ENCODE assay signal across 9 cellular contexts in genomic region chr14:94115068-94115591, GRCh38. TPM values are rescaled to one million over a fixed set of nuclear protein-coding genes. Genes with fewer than 3 reads are reported as not detected.
DNase-seq lines count a peak whose midpoint lies in the region; ATAC-seq and TF ChIP-seq lines count a peak whose summit lies in the region.
"Had no signal": no experiment of that assay in that cellular context is flagged by ENCODE, and none has a peak within 500 bp of the region (broad histone marks: within the 10 kb centered on the region; RNA-seq: fewer than 3 reads in every experiment).

No MANE protein-coding gene starts in this region.

- H3K27me3 ChIP-seq in BLaER1 treated with 17β-estradiol and CSF1 and Interleukin-3, amounts not matched to agents 10 nM and 100 nM = no peaks in the 10 kb centered on the region
- H3K27me3 ChIP-seq in WERI-Rb-1 (ENCODE audit: insufficient read depth, low read depth, severe bottlenecking) (no peaks in the 10 kb centered on the region), lung (ENCODE audit: control insufficient read depth, insufficient read depth) (no peaks in the 10 kb centered on the region), PC-9 (ENCODE audit: insufficient read depth, low read depth) (0 out of 2 replicates have a peak, but pooled peaks cover 2% of the 10 kb centered on the region)

- no peaks in the 10 kb centered on the region for H3K36me3 ChIP-seq in BLaER1 treated with 17β-estradiol and CSF1 and Interleukin-3, amounts not matched to agents 10 nM and 100 nM
- H3K36me3 ChIP-seq in WERI-Rb-1 (no peaks in the 10 kb centered on the region), lung (ENCODE audit: control insufficient read depth in 2 of 2, insufficient read depth in 2 of 2, low read length in 2 of 2) (no peaks in the 10 kb centered on the region), PC-9 (ENCODE audit: low read depth) (no peaks in the 10 kb centered on the region)

- POLR2A ChIA-PET in PC-9 (lab: Charles Lee; ENCODE audit: unreplicated experiment) = no interaction called here

- ATAC-seq in lung (ENCODE audit: insufficient read depth, low FRiP score) = peak; percentile 29
- no peak for ATAC-seq in HG02973 (IDR thresholded peaks at IDR 0.05; ENCODE audit: unreplicated experiment)

- no TSS peak for BruUV-seq in PC-9 (replicated peaks; lab: Mats Ljungman, UMichigan)

- no peak overlapping the region for H3K4me3 ChIP-seq in BLaER1 treated with 17β-estradiol and CSF1 and Interleukin-3, amounts not matched to agents 10 nM and 100 nM
- H3K4me3 ChIP-seq in WERI-Rb-1 (ENCODE audit: low read depth, low read length) (no peak overlapping the region), lung (no peak overlapping the region), PC-9 (no peak overlapping the region)
- H3K4me3 ChIP-seq: SK-N-MC had no signal

- TF ChIP-seq CTCF in WERI-Rb-1 (IDR thresholded peaks at IDR 0.05; ENCODE audit: low read depth, low read length) = no peak
- TF ChIP-seq CTCF in lung (IDR thresholded peaks at IDR 0.05; ENCODE audit: control extremely low read depth, extremely low read depth) = no peak
- TF ChIP-seq CTCF in PC-9 (conservative IDR thresholded peaks at IDR 0.05) = no peak

- CTCF ChIA-PET in PC-9 (lab: Charles Lee) = no interaction called here

- no peaks in the 10 kb centered on the region for H3F3A ChIP-seq in PC-9 (ENCODE audit: insufficient read depth, low read depth)

- no peak overlapping the region for H3K27ac ChIP-seq in BLaER1 treated with 17β-estradiol and CSF1 and Interleukin-3, amounts not matched to agents 10 nM and 100 nM
- H3K27ac ChIP-seq in WERI-Rb-1 (no peak overlapping the region; the same call in 1 of the 2 replicates), lung (ENCODE audit: low read depth in 1 of 2, low read length in 1 of 2) (peak overlapping the region; percentile 36 to 87), PC-9 (no peak overlapping the region)
- H3K27ac ChIP-seq: SK-N-MC had no signal

- intact Hi-C loops in PC-9 (cut with micrococcal nuclease; ENCODE audit: unreplicated experiment) = no loop called here

- no peak overlapping the region for H3K9ac ChIP-seq in BLaER1 treated with 17β-estradiol and CSF1 and Interleukin-3, amounts not matched to agents 10 nM and 100 nM

- peaks cover 12 to 14% (median 13%) of the 10 kb centered on the region in 11 experiments for H3K9me3 ChIP-seq in BLaER1 treated with 17β-estradiol and CSF1 and Interleukin-3, amounts not matched to agents 10 nM and 100 nM (replicated peaks in 1 of 11)
- no peaks in the 10 kb centered on the region for H3K9me3 ChIP-seq in WERI-Rb-1 (ENCODE audit: severe bottlenecking)
- peaks cover 0 to 7% of the 10 kb centered on the region in 2 donors for H3K9me3 ChIP-seq in lung (ENCODE audit: control insufficient read depth in 2 of 2, insufficient read depth in 1 of 2, low read length in 1 of 2)
- H3K9me3 ChIP-seq in PC-9 (ENCODE audit: insufficient read depth, low read depth) = no peaks in the 10 kb centered on the region

- H3K79me2 ChIP-seq in PC-9 (ENCODE audit: low read depth) = no peaks in the 10 kb centered on the region

- H2AFZ ChIP-seq in PC-9 = no peak overlapping the region

- H3K4me2 ChIP-seq in BLaER1 treated with 17β-estradiol and CSF1 and Interleukin-3, amounts not matched to agents 10 nM and 100 nM = peak overlapping the region in 7 of 11 experiments; percentile 10 to 58 (median 26); a peak in 9 of 22 replicates
- H3K4me2 ChIP-seq in PC-9 = no peak overlapping the region

- WGBS in lung, 2 donors = 13 to 19% methylated on average over 4 of the region's 4 CpGs

- no peaks in the 10 kb centered on the region for H4K20me1 ChIP-seq in BLaER1 treated with 17β-estradiol and CSF1 and Interleukin-3, amounts not matched to agents 10 nM and 100 nM
- H4K20me1 ChIP-seq in PC-9 (ENCODE audit: insufficient read depth) = no peaks in the 10 kb centered on the region

- peaks cover 0 to 10% (median 6%) of the 10 kb centered on the region in 10 experiments; a peak in 9 of 20 replicates for H3K4me1 ChIP-seq in BLaER1 treated with 17β-estradiol and CSF1 and Interleukin-3, amounts not matched to agents 10 nM and 100 nM
- peaks cover 6 to 16% of the 10 kb centered on the region in 2 donors for H3K4me1 ChIP-seq in lung (ENCODE audit: control insufficient read depth in 2 of 2, insufficient read depth in 2 of 2, low read length in 2 of 2)
- H3K4me1 ChIP-seq in PC-9 (replicated peaks; ENCODE audit: insufficient read depth) = no peaks in the 10 kb centered on the region

- DNase-seq in WERI-Rb-1 = peak; percentile 65
- DNase-seq in lung (ENCODE audit: low spot score) = no peak
- no peak for DNase-seq in PC-9
- DNase-seq in SIG-M5 (lab: John Stamatoyannopoulos, UW) = no peak
- DNase-seq: activated T-cell treated with anti-CD3 and anti-CD28 coated beads, Interleukin-2, amount 50 U/mL, for 48 hours; NCI-H2029 treated with DMSO at 0.1 percent for 48 hours had no signal

- H3K9me2 ChIP-seq in PC-9 (ENCODE audit: insufficient read depth) = no peaks in the 10 kb centered on the region

RNA-seq across cellular contexts. Expression of gene IFI27, which starts 4.6 kb away (rescaled TPM):
- 100 to 1,000 TPM in 1 of 2 donors, 10 to 100 TPM in 1; 94.1 to 308 TPM for total RNA-seq in lung
- polyA plus RNA-seq in lung = 100 to 1,000 TPM; 447 to 883 TPM
- total RNA-seq in PC-9 (2021) = 0.83 and 1.1 TPM in 2 replicates

RNA-seq across cellular contexts. Expression of gene IFI27L2, which starts 14.3 kb away (rescaled TPM):
- total RNA-seq in lung = 10 to 100 TPM; 27.2 to 38.9 TPM
- polyA plus RNA-seq in lung = 100 to 1,000 TPM; 108 to 127 TPM
- total RNA-seq in PC-9 (2021) = 5.4 and 5.6 TPM in 2 replicates

RNA-seq across cellular contexts. Expression of gene IFI27L1, which starts 34.0 kb away (rescaled TPM):
- total RNA-seq in lung = 10 to 100 TPM; 14.6 to 23.0 TPM
- polyA plus RNA-seq in lung = 10 to 100 TPM; 16.7 to 41.5 TPM
- total RNA-seq in PC-9 (2021) = 9.7 and 13.2 TPM in 2 replicates

RNA-seq across cellular contexts. Expression of gene DDX24, which starts 34.1 kb away (rescaled TPM):
- 100 to 1,000 TPM; 116 to 138 TPM for total RNA-seq in lung
- 10 to 100 TPM; 78.4 to 98.9 TPM for polyA plus RNA-seq in lung
- 25.6 and 40.4 TPM in 2 replicates for total RNA-seq in PC-9 (2021)

RNA-seq across cellular contexts. Expression of gene PPP4R4, which starts 59.0 kb away (rescaled TPM):
- 10 to 100 TPM in 1 of 2 donors, 1 to 10 TPM in 1; 5.3 to 25.9 TPM for total RNA-seq in lung
- polyA plus RNA-seq in lung = 1 to 10 TPM; 1.6 to 2.3 TPM
- total RNA-seq in PC-9 (2021) = not detected in 2 replicates

Comparison
In these comparisons a context has a peak if more than half of its experiments do, and no peak if none do; other contexts are left out.
1. H3K27ac ChIP-seq: peak in lung (2 of 2); none in BLaER1 treated with 17β-estradiol and CSF1 and Interleukin-3, amounts not matched to agents 10 nM and 100 nM (0 of 11), WERI-Rb-1 (single experiment) and PC-9 (single experiment).
2. RNA of gene IFI27, which starts 4.6 kb away (total RNA-seq): 94.1 to 308 TPM in lung; 0.83 to 1.1 TPM in PC-9; every median in the first group is over 10 times any median in the second.